8 cellular contexts compared by ENCODE assay signal in the genomic region with DNA sequence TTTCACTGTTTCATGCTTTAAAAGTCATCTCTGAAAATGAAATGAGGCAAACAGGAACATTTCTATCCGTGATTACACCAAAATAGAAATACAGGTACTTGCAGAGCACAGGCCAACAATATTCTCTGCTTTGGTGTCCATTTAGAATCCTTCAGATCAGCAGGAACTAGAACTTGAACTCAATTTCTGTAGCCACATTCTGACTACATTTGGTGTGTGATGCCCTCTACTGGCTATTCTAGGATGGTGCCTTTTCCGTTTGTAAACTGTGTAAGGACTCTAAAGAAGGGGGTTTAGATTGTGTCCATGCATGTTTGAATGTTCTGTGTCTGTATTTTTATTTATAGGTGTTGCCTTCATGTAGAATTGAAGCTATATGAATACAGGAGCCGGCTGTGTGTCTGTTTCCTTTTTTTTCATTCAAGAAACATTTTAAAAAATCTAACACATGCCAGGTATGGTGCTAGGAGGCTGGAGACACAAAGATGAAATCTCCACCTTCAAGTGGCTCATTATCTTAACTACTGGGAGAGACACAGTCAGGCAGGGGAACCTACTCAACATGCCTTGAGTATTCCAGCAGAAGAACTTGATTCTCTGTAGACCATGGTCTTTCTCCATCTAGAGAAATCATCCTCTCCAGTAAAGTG. TPM values are rescaled to one million over a fixed set of nuclear protein-coding genes. Genes with fewer than 3 reads are reported as not detected.
DNase-seq lines count a peak whose midpoint lies in the region; ATAC-seq and TF ChIP-seq lines count a peak whose summit lies in the region.

No MANE protein-coding gene starts in this region.

- H3K4me1 ChIP-seq in iPS DF 6.9 (ENCODE audit: control insufficient read depth, insufficient read depth, low read length): no peaks in the 10 kb centered on the region; the same call in 1 of the 2 replicates

- no peak overlapping the region for H3K27ac ChIP-seq in iPS DF 6.9 (ENCODE audit: low read length)

- peak; percentile 42 for DNase-seq in activated T-cell treated with anti-CD3 and anti-CD28 coated beads for 24 hours (ENCODE audit: low read depth)
- DNase-seq in activated T-cell treated with anti-CD3 and anti-CD28 coated beads, Interleukin-2, amount 50 U/mL, for 1 hour: no peak
- DNase-seq in NCI-H1417 (lab: John Stamatoyannopoulos, UW): peak; percentile 59 to 88 (median 82)
- DNase-seq in iPS DF 6.9 (ENCODE audit: low read depth, low spot score): peak; percentile 37
- DNase-seq in stimulated activated CD4-positive, alpha-beta T cell treated with anti-CD3 and anti-CD28 coated beads, Interleukin-2, amount 100 ng/mL, for 24 hours: peak; percentile 29 to 50

- ATAC-seq in HG02678 (IDR thresholded peaks at IDR 0.05; ENCODE audit: unreplicated experiment) (peak; percentile 76), SK-N-SH treated with all-trans-retinoic acid at 6 μM for 48 hours (peak; percentile 97)

- no peaks in the 10 kb centered on the region for H3K27me3 ChIP-seq in iPS DF 6.9 (ENCODE audit: control insufficient read depth, insufficient read depth, low read length)

- peak; percentile 87 to 92 for TF ChIP-seq CTCF in brain (conservative IDR thresholded peaks at IDR 0.05)

- peaks cover 0 to 3% (median 0%) of the 10 kb centered on the region in 5 experiments for H3K9me3 Mint-ChIP-seq in brain

- H3K27me3 Mint-ChIP-seq in brain: no peaks in the 10 kb centered on the region

- no peaks in the 10 kb centered on the region for H3K36me3 ChIP-seq in iPS DF 6.9 (ENCODE audit: control insufficient read depth, insufficient read depth, low read length)

- H3K27ac Mint-ChIP-seq in brain: peak overlapping the region in 2 of 5 experiments; percentile 4 to 73

- no CpG with 5 or more reads among the region's 3 CpGs for WGBS in iPS DF 6.9 (ENCODE audit: insufficient coverage, insufficient read length)

- H3K4me1 Mint-ChIP-seq in brain: peaks cover 28% of the 10 kb centered on the region

- H3K4me3 Mint-ChIP-seq in brain: peak overlapping the region in 2 of 5 experiments; percentile 2 to 59

- no peaks in the 10 kb centered on the region for H3K36me3 Mint-ChIP-seq in brain

- H3K9me3 ChIP-seq in iPS DF 6.9 (ENCODE audit: control insufficient read depth, insufficient read depth, low read length): no peaks in the 10 kb centered on the region

- H3K4me3 ChIP-seq in iPS DF 6.9 (ENCODE audit: low read length): no peak overlapping the region

TF ChIP-seq in SK-N-SH treated with all-trans-retinoic acid at 6 μM for 48 hours, 23 proteins besides CTCF, POLR2A, EP300 and RAD21:
- TF ChIP-seq TCF4 (CRISPR knock-in tag; IDR thresholded peaks at IDR 0.05; ENCODE audit: borderline replicate concordance) (no peak), PPARA (CRISPR knock-in tag; IDR thresholded peaks at IDR 0.05; ENCODE audit: borderline replicate concordance) (no peak), CSRNP3 (CRISPR knock-in tag; IDR thresholded peaks at IDR 0.05) (no peak), ISL1 (CRISPR knock-in tag; IDR thresholded peaks at IDR 0.05) (no peak), ZC3H10 (CRISPR knock-in tag; IDR thresholded peaks at IDR 0.05) (no peak), ARNTL (CRISPR knock-in tag; IDR thresholded peaks at IDR 0.05; ENCODE audit: borderline replicate concordance, low read depth) (no peak), GLIS3 (CRISPR knock-in tag; IDR thresholded peaks at IDR 0.05) (no peak)
- TF ChIP-seq, protein P1, sequence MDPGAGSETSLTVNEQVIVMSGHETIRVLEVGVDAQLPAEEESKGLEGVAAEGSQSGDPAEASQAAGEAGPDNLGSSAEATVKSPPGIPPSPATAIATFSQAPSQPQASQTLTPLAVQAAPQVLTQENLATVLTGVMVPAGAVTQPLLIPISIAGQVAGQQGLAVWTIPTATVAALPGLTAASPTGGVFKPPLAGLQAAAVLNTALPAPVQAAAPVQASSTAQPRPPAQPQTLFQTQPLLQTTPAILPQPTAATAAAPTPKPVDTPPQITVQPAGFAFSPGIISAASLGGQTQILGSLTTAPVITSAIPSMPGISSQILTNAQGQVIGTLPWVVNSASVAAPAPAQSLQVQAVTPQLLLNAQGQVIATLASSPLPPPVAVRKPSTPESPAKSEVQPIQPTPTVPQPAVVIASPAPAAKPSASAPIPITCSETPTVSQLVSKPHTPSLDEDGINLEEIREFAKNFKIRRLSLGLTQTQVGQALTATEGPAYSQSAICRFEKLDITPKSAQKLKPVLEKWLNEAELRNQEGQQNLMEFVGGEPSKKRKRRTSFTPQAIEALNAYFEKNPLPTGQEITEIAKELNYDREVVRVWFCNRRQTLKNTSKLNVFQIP (CRISPR knock-in tag; IDR thresholded peaks at IDR 0.05; ENCODE audit: borderline replicate concordance, low read depth): no peak
- TF ChIP-seq, protein P2, sequence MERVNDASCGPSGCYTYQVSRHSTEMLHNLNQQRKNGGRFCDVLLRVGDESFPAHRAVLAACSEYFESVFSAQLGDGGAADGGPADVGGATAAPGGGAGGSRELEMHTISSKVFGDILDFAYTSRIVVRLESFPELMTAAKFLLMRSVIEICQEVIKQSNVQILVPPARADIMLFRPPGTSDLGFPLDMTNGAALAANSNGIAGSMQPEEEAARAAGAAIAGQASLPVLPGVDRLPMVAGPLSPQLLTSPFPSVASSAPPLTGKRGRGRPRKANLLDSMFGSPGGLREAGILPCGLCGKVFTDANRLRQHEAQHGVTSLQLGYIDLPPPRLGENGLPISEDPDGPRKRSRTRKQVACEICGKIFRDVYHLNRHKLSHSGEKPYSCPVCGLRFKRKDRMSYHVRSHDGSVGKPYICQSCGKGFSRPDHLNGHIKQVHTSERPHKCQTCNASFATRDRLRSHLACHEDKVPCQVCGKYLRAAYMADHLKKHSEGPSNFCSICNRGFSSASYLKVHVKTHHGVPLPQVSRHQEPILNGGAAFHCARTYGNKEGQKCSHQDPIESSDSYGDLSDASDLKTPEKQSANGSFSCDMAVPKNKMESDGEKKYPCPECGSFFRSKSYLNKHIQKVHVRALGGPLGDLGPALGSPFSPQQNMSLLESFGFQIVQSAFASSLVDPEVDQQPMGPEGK (CRISPR knock-in tag; IDR thresholded peaks at IDR 0.05; ENCODE audit: borderline replicate concordance): no peak
- TF ChIP-seq, protein P3, sequence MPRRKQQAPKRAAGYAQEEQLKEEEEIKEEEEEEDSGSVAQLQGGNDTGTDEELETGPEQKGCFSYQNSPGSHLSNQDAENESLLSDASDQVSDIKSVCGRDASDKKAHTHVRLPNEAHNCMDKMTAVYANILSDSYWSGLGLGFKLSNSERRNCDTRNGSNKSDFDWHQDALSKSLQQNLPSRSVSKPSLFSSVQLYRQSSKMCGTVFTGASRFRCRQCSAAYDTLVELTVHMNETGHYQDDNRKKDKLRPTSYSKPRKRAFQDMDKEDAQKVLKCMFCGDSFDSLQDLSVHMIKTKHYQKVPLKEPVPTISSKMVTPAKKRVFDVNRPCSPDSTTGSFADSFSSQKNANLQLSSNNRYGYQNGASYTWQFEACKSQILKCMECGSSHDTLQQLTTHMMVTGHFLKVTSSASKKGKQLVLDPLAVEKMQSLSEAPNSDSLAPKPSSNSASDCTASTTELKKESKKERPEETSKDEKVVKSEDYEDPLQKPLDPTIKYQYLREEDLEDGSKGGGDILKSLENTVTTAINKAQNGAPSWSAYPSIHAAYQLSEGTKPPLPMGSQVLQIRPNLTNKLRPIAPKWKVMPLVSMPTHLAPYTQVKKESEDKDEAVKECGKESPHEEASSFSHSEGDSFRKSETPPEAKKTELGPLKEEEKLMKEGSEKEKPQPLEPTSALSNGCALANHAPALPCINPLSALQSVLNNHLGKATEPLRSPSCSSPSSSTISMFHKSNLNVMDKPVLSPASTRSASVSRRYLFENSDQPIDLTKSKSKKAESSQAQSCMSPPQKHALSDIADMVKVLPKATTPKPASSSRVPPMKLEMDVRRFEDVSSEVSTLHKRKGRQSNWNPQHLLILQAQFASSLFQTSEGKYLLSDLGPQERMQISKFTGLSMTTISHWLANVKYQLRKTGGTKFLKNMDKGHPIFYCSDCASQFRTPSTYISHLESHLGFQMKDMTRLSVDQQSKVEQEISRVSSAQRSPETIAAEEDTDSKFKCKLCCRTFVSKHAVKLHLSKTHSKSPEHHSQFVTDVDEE (CRISPR knock-in tag; IDR thresholded peaks at IDR 0.05): no peak

RNA-seq across cellular contexts. Expression of gene ZNF326, which starts 7.6 kb away (rescaled TPM):
- polyA plus RNA-seq in brain (ENCODE audit: insufficient read depth, low read depth, low replicate concordance): 14.9 TPM
